ENCODE assay signal across 8 cellular contexts in genomic region chr13:108270442-108270841, GRCh38. TPM values are rescaled to one million over a fixed set of nuclear protein-coding genes. Genes with fewer than 3 reads are reported as not detected.
DNase-seq lines count a peak whose midpoint lies in the region; ATAC-seq and TF ChIP-seq lines count a peak whose summit lies in the region.

No MANE protein-coding gene starts in this region.

- TF ChIP-seq EP300 in gastroesophageal sphincter (IDR thresholded peaks at IDR 0.05) (no peak), suprapubic skin (IDR thresholded peaks at IDR 0.05) (no peak)

- TF ChIP-seq POLR2A in gastroesophageal sphincter (IDR thresholded peaks at IDR 0.05): no peak
- TF ChIP-seq POLR2A in suprapubic skin (IDR thresholded peaks at IDR 0.05): no peak

- 4 to 83% methylated on average over 1 to 3 of the region's 3 CpGs for WGBS in gastroesophageal sphincter (ENCODE audit: low coverage in 1 of 2), 2 donors
- WGBS in suprapubic skin: 45% methylated on average over 3 of the region's 3 CpGs

- H3K4me3 ChIP-seq in GM12864 (ENCODE audit: low read depth, low read length): peak overlapping the region; percentile 60
- peak overlapping the region; percentile 22 for H3K4me3 ChIP-seq in SJCRH30
- peak overlapping the region; percentile 7 to 48 for H3K4me3 ChIP-seq in gastroesophageal sphincter
- H3K4me3 ChIP-seq in suprapubic skin: peak overlapping the region; percentile 49

- DNase-seq in GM12864 (ENCODE audit: low read depth): no peak
- no peak for DNase-seq in SJCRH30
- no peak for DNase-seq in suprapubic skin (ENCODE audit: low spot score in 2 of 2)
- DNase-seq in stimulated activated CD4-positive, alpha-beta T cell treated with anti-CD3 and anti-CD28 coated beads, Interleukin-4, amount 100 ng/mL, for 4 hours: no peak
- DNase-seq in middle frontal gyrus (ENCODE audit: extremely low spot score, low spot score): no peak
- DNase-seq in NCI-H1436 (lab: John Stamatoyannopoulos, UW): no peak

- H3K4me1 ChIP-seq in SJCRH30 (peaks cover 4% of the 10 kb centered on the region; the same call in 1 of the 2 replicates), gastroesophageal sphincter (peaks cover 0 to 25% (median 7%) of the 10 kb centered on the region in 3 donors), suprapubic skin (peaks cover 17% of the 10 kb centered on the region)

- H3K9me3 ChIP-seq in SJCRH30 (replicated peaks): no peaks in the 10 kb centered on the region
- no peaks in the 10 kb centered on the region for H3K9me3 ChIP-seq in gastroesophageal sphincter
- H3K9me3 ChIP-seq in suprapubic skin: no peaks in the 10 kb centered on the region

- TF ChIP-seq CTCF in GM12864 (IDR thresholded peaks at IDR 0.05; ENCODE audit: low read depth, low read length, missing control alignments) (no peak), gastroesophageal sphincter (IDR thresholded peaks at IDR 0.05) (no peak), suprapubic skin (IDR thresholded peaks at IDR 0.05) (no peak)

- H3K27ac ChIP-seq in SJCRH30: no peak overlapping the region
- H3K27ac ChIP-seq in gastroesophageal sphincter: peak overlapping the region in 3 of 4 donors; percentile 47 to 73 (median 48)
- peak overlapping the region; percentile 59 for H3K27ac ChIP-seq in suprapubic skin

- ATAC-seq in GM21825 (IDR thresholded peaks at IDR 0.05; ENCODE audit: unreplicated experiment) (peak; percentile 3), gastroesophageal sphincter (no peak)

- H3K27me3 ChIP-seq in SJCRH30: no peaks in the 10 kb centered on the region
- no peaks in the 10 kb centered on the region for H3K27me3 ChIP-seq in gastroesophageal sphincter
- H3K27me3 ChIP-seq in suprapubic skin: no peaks in the 10 kb centered on the region

- H3K36me3 ChIP-seq in SJCRH30 (no peaks in the 10 kb centered on the region), gastroesophageal sphincter (no peaks in the 10 kb centered on the region), suprapubic skin (no peaks in the 10 kb centered on the region)

RNA-seq across cellular contexts. Expression of gene TNFSF13B, which starts 0.9 kb away (rescaled TPM):
- total RNA-seq in SJCRH30 (2014; rRNA removed; shearing (Covaris generic)): 0.13 and 0.49 TPM in 2 replicates
- total RNA-seq in gastroesophageal sphincter (10 to 100 TPM in 2 of 4 donors, 1 to 10 TPM in 2; 1.0 to 20.1 (median 9.8) TPM), suprapubic skin (1 to 10 TPM in 2 of 4 donors, under 1 TPM in 2; 0.44 to 5.2 (median 1.8) TPM)

RNA-seq across cellular contexts. Expression of gene ABHD13, which starts 52.2 kb away (rescaled TPM):
- total RNA-seq in SJCRH30 (2014; rRNA removed; shearing (Covaris generic)): 11.5 and 13.5 TPM in 2 replicates
- total RNA-seq in gastroesophageal sphincter (10 to 100 TPM; 11.6 to 23.8 (median 16.6) TPM), suprapubic skin (10 to 100 TPM in 1 of 4 donors, 1 to 10 TPM in 3; 8.1 to 13.4 (median 9.2) TPM)

RNA-seq across cellular contexts. Expression of gene LIG4, which starts 55.1 kb away (rescaled TPM):
- total RNA-seq in SJCRH30 (2014; rRNA removed; shearing (Covaris generic)): 9.8 and 10.8 TPM in 2 replicates
- 10 to 100 TPM; 10.4 to 19.5 (median 13.5) TPM for total RNA-seq in gastroesophageal sphincter
- 1 to 10 TPM; 5.2 to 8.0 (median 6.5) TPM for total RNA-seq in suprapubic skin
